1 cellular context compared by ENCODE assay signal in the genomic region with DNA sequence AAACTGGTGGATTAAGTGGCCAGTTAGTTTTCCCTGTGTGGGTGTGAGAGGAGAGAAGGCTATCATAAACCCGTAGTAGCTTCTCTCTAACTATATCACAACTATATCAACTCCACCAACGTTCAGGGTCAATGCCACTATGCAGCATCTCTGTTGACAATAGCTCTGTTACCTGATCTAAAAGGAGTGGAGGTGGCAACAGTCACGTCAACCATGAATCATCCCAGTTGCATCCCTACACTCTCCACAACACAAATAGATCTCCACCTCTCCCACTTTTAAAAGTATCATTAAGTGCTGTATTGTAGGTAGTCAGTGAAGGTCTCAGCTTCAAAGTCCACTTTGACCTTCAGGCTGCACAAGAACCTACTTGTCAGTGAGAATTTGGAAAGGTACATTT.
TF ChIP-seq lines count a peak whose summit lies in the region.

No MANE protein-coding gene starts in this region.

TF ChIP-seq in GM23338, 12 proteins besides CTCF, POLR2A, EP300 and RAD21 (continued from another document):
- TF ChIP-seq, protein P1, sequence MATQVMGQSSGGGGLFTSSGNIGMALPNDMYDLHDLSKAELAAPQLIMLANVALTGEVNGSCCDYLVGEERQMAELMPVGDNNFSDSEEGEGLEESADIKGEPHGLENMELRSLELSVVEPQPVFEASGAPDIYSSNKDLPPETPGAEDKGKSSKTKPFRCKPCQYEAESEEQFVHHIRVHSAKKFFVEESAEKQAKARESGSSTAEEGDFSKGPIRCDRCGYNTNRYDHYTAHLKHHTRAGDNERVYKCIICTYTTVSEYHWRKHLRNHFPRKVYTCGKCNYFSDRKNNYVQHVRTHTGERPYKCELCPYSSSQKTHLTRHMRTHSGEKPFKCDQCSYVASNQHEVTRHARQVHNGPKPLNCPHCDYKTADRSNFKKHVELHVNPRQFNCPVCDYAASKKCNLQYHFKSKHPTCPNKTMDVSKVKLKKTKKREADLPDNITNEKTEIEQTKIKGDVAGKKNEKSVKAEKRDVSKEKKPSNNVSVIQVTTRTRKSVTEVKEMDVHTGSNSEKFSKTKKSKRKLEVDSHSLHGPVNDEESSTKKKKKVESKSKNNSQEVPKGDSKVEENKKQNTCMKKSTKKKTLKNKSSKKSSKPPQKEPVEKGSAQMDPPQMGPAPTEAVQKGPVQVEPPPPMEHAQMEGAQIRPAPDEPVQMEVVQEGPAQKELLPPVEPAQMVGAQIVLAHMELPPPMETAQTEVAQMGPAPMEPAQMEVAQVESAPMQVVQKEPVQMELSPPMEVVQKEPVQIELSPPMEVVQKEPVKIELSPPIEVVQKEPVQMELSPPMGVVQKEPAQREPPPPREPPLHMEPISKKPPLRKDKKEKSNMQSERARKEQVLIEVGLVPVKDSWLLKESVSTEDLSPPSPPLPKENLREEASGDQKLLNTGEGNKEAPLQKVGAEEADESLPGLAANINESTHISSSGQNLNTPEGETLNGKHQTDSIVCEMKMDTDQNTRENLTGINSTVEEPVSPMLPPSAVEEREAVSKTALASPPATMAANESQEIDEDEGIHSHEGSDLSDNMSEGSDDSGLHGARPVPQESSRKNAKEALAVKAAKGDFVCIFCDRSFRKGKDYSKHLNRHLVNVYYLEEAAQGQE (IDR thresholded peaks at IDR 0.05; ENCODE audit: unreplicated experiment): no peak
- no peak for TF ChIP-seq ZNF114 (CRISPR knock-in tag; IDR thresholded peaks at IDR 0.05)
TF ChIP-seq in GM23338: peak in this region for 0.
